In genomic region chr7:27121656-27122055, GRCh38 we compare ENCODE assay signal across 1 cellular context.
A peak's percentile ranks its signal among the peaks of the same experiment; 100 is the strongest.
TF ChIP-seq lines count a peak whose summit lies in the region.

No MANE protein-coding gene starts in this region.

TF ChIP-seq in HepG2, 621 proteins besides CTCF, POLR2A, EP300 and RAD21:
- TF ChIP-seq, protein P1, sequence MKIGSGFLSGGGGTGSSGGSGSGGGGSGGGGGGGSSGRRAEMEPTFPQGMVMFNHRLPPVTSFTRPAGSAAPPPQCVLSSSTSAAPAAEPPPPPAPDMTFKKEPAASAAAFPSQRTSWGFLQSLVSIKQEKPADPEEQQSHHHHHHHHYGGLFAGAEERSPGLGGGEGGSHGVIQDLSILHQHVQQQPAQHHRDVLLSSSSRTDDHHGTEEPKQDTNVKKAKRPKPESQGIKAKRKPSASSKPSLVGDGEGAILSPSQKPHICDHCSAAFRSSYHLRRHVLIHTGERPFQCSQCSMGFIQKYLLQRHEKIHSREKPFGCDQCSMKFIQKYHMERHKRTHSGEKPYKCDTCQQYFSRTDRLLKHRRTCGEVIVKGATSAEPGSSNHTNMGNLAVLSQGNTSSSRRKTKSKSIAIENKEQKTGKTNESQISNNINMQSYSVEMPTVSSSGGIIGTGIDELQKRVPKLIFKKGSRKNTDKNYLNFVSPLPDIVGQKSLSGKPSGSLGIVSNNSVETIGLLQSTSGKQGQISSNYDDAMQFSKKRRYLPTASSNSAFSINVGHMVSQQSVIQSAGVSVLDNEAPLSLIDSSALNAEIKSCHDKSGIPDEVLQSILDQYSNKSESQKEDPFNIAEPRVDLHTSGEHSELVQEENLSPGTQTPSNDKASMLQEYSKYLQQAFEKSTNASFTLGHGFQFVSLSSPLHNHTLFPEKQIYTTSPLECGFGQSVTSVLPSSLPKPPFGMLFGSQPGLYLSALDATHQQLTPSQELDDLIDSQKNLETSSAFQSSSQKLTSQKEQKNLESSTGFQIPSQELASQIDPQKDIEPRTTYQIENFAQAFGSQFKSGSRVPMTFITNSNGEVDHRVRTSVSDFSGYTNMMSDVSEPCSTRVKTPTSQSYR (CRISPR knock-in tag; IDR thresholded peaks at IDR 0.05; ENCODE audit: borderline replicate concordance): peak; percentile 64; the same call in 1 of the 2 replicates
- TF ChIP-seq AGO2 (optimal IDR thresholded peaks at IDR 0.05; ENCODE audit: low read depth, low read length) (peak; percentile 19), HOXA9 (CRISPR knock-in tag; IDR thresholded peaks at IDR 0.05; ENCODE audit: borderline replicate concordance) (no peak), HDAC6 (IDR thresholded peaks at IDR 0.05; ENCODE audit: low read depth, low read length) (0 out of 2 replicates have a peak, but pooled peaks have one; percentile 66), ARID2 (CRISPR knock-in tag; IDR thresholded peaks at IDR 0.05; ENCODE audit: borderline replicate concordance) (0 out of 2 replicates have a peak, but pooled peaks have one; percentile 13)
